27 cellular contexts compared by ENCODE assay signal in the genomic region with DNA sequence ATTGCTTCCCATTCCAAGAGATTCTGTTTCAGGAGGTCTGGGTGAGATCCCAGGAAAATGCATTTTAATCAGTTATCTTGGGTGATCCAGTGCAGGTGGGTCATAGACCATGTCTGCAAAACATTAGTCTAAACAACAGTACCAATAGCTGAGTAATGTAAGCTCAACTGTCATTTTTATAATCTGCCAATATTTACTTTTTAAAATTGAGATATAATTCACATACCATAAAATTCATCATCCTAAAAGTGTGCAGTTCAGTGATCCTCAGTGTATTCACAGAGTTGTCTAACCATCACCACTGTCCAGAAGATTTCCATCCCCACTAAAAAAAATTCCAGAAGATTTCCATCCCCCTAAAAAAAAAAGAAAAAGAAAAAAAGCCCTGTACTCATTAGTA.
"Had no signal": no experiment of that assay in that cellular context is flagged by ENCODE, and none has a peak within 500 bp of the region (broad histone marks: within the 10 kb centered on the region; RNA-seq: fewer than 3 reads in every experiment).

No MANE protein-coding gene starts in this region.

- H3K9me3 ChIP-seq: colonic mucosa, gastrocnemius medialis, heart left ventricle had no signal

- ATAC-seq: activated CD8-positive, alpha-beta T cell treated with anti-CD3 and anti-CD28 coated beads for 36 hours; activated T-cell treated with anti-CD3 and anti-CD28 coated beads, Interleukin-2, amount 50 U/mL, for 4 hours; activated T-helper 17 cell treated with anti-CD3 and anti-CD28 coated beads, Interleukin-2, amount 50 U/mL, for 72 hours; gastrocnemius medialis; heart left ventricle; WTC11 had no signal

- H3K36me3 ChIP-seq: brain microvascular endothelial cell, cardiac muscle cell, colonic mucosa, gastrocnemius medialis, heart left ventricle had no signal

- H3K27ac ChIP-seq: brain microvascular endothelial cell, cardiac muscle cell, colonic mucosa, foreskin keratinocyte, gastrocnemius medialis, heart left ventricle, VCaP had no signal

- DNase-seq: activated CD4-positive, alpha-beta T cell treated with anti-CD3 and anti-CD28 coated beads for 1 hour; activated CD4-positive, alpha-beta T cell treated with anti-CD3 and anti-CD28 coated beads for 4 hours; activated CD4-positive, alpha-beta T cell treated with anti-CD3 and anti-CD28 coated beads, Interleukin-2, amount 10 ng/mL, durations not matched to agents 7 days and 5 days; activated CD4-positive, alpha-beta T cell treated with anti-CD3 and anti-CD28 coated beads, Interleukin-2, amount 50 U/mL, for 4 hours; activated CD8-positive, alpha-beta memory T cell treated with anti-CD3 and anti-CD28 coated beads for 24 hours; activated CD8-positive, alpha-beta T cell treated with anti-CD3 and anti-CD28 coated beads for 36 hours; activated effector memory CD4-positive, alpha-beta T cell treated with Interleukin-2 at 50 U/mL for 16 hours; activated gamma-delta T cell treated with Interleukin-2 at 50 U/mL for 16 hours; activated naive CD4-positive, alpha-beta T cell treated with anti-CD3 and anti-CD28 coated beads, Interleukin-2, amount 50 U/mL, for 16 hours; activated naive CD4-positive, alpha-beta T cell treated with Interleukin-2 at 50 U/mL for 16 hours; activated T-cell treated with anti-CD3 and anti-CD28 coated beads, Interleukin-2, amount 50 U/mL, for 4 hours; amniotic stem cell; anterior cingulate cortex; brain microvascular endothelial cell; central memory CD4-positive, alpha-beta T cell; cerebellar nuclear complex; colonic mucosa; effector CD8-positive, alpha-beta T cell; gastrocnemius medialis; glutamatergic neuron; heart left ventricle; T-helper 2 cell had no signal

- H3K4me3 ChIP-seq: cardiac muscle cell, colonic mucosa, gastrocnemius medialis, heart left ventricle had no signal

- H3K27me3 ChIP-seq: brain microvascular endothelial cell, colonic mucosa, foreskin keratinocyte had no signal

- H3K4me1 ChIP-seq: colonic mucosa, gastrocnemius medialis, heart left ventricle had no signal
